Comparison of ENCODE assay signal across 17 cellular contexts in the genomic region with DNA sequence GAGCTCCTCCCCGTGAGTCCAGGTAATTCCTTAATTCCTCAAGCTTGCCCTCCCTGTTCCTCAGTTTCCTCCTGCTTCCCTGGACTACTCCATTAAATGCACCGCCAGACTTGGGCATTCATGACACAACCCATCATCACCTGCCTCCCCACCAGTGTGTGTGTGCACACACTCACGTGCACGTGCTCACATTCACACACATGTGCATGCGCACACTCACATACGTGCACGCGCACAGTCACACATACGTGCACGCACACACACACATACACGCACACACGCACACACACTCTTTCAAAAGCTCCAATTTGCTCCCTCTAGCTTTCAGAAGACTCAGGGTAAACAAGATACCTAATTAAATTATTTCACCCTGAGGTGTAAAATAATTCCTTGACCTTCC.
DNase-seq lines count a peak whose midpoint lies in the region; ATAC-seq and TF ChIP-seq lines count a peak whose summit lies in the region.
"Had no signal": no experiment of that assay in that cellular context is flagged by ENCODE, and none has a peak within 500 bp of the region (broad histone marks: within the 10 kb centered on the region; RNA-seq: fewer than 3 reads in every experiment).

No MANE protein-coding gene starts in this region.

- intact Hi-C loops in mammary epithelial cell (cut with micrococcal nuclease), result no loop called here

- POLR2A ChIA-PET in activated CD4-positive, alpha-beta T cell treated with anti-CD3 and anti-CD28 coated beads, Interleukin-2, amount 10 ng/mL, durations not matched to agents 7 days and 5 days (lab: Charles Lee), result no interaction called here
- POLR2A ChIA-PET in T-cell (lab: Charles Lee), result interaction anchor here in 1 of 2 donors (0.6 to 3.5 kb wide), 5 partner anchors 25 to 361 kb away, joined by 3 to 14 read pairs (median 10); no protein-coding TSS in a partner anchor

- H3K4me1 Mint-ChIP-seq in activated CD4-positive, alpha-beta T cell treated with anti-CD3 and anti-CD28 coated beads, Interleukin-2, amount 10 ng/mL, durations not matched to agents 7 days and 5 days, result peaks cover 94% of the 10 kb centered on the region
- H3K4me1 Mint-ChIP-seq in T-cell, result peaks cover 96 to 98% (median 98%) of the 10 kb centered on the region in 3 donors
- H3K4me1 Mint-ChIP-seq in effector memory CD8-positive, alpha-beta T cell (ENCODE audit: low read depth in 2 of 2), result peaks cover 84 to 92% of the 10 kb centered on the region in 2 donors
- peaks cover 94% of the 10 kb centered on the region for H3K4me1 Mint-ChIP-seq in stimulated activated memory B cell treated with anti-CD40 and anti-IgM and Interleukin-4, amounts not matched to agents 10 μg/mL and 1 μg/mL and 100 μg/mL, for 72 hours

- peak overlapping the region; percentile 2 for H3K4me3 Mint-ChIP-seq in activated CD4-positive, alpha-beta T cell treated with anti-CD3 and anti-CD28 coated beads, Interleukin-2, amount 10 ng/mL, durations not matched to agents 7 days and 5 days
- H3K4me3 Mint-ChIP-seq in T-cell, result peak overlapping the region in 2 of 3 donors; percentile 0 to 85
- peak overlapping the region; percentile 57 to 78 for H3K4me3 Mint-ChIP-seq in effector memory CD8-positive, alpha-beta T cell
- no peak overlapping the region for H3K4me3 Mint-ChIP-seq in stimulated activated memory B cell treated with anti-CD40 and anti-IgM and Interleukin-4, amounts not matched to agents 10 μg/mL and 1 μg/mL and 100 μg/mL, for 72 hours

- no peak overlapping the region for H3K27ac ChIP-seq in mammary epithelial cell (ENCODE audit: insufficient read depth, low read depth, low read length)
- H3K27ac ChIP-seq: Peyer's patch, psoas muscle, thoracic aorta had no signal

- CTCF ChIA-PET in activated CD4-positive, alpha-beta T cell treated with anti-CD3 and anti-CD28 coated beads, Interleukin-2, amount 10 ng/mL, durations not matched to agents 7 days and 5 days (lab: Charles Lee), result interaction anchor here (2.1 kb wide), 1 partner anchor 11 kb away, joined by 8 read pairs; no protein-coding TSS in a partner anchor
- CTCF ChIA-PET in T-cell (lab: Charles Lee), result interaction anchor here (0.5 to 1.6 kb wide), 5 partner anchors 15 to 57 kb away, joined by 3 to 5 read pairs (median 5); no protein-coding TSS in a partner anchor
- CTCF ChIA-PET in mammary epithelial cell (lab: Charles Lee; ENCODE audit: low non-redundant PET), result no interaction called here

- H3K27me3 ChIP-seq in mammary epithelial cell (ENCODE audit: insufficient read depth, low read length), result no peaks in the 10 kb centered on the region
- H3K27me3 ChIP-seq: Peyer's patch had no signal

- DNase-seq in activated CD4-positive, alpha-beta T cell treated with anti-CD3 and anti-CD28 coated beads, Interleukin-2, amount 10 ng/mL, durations not matched to agents 7 days and 5 days, result no peak
- DNase-seq in activated CD4-positive, alpha-beta T cell treated with anti-CD3 and anti-CD28 coated beads for 1 hour, result no peak
- no peak for DNase-seq in T-cell
- DNase-seq in effector memory CD8-positive, alpha-beta T cell, result no peak
- no peak for DNase-seq in NCI-H510A treated with DMSO at 0.1 percent for 48 hours (lab: John Stamatoyannopoulos, UW)
- no peak for DNase-seq in mammary epithelial cell
- no peak for DNase-seq in GF-D8 (lab: John Stamatoyannopoulos, UW)
- DNase-seq: activated CD4-positive, CD25-positive, alpha-beta regulatory T cell treated with anti-CD3 and anti-CD28 coated beads, Interleukin-2, amount 50 U/mL, for 72 hours; activated effector memory CD4-positive, alpha-beta T cell treated with Interleukin-2 at 50 U/mL for 16 hours; left cardiac atrium; NCI-H187 treated with DMSO at 0.1 percent for 48 hours; Peyer's patch; psoas muscle; SW 1271 had no signal

- no peak overlapping the region for H3K9ac ChIP-seq in mammary epithelial cell (ENCODE audit: insufficient read depth, low read length)

- 96% methylated on average over 12 of the region's 12 CpGs for WGBS in mammary epithelial cell (ENCODE audit: low coverage, missing lambda C conversion rate)

- BruUV-seq in mammary epithelial cell (replicated peaks; lab: Mats Ljungman, UMichigan), result no TSS peak

- no peak overlapping the region for H3K4me2 ChIP-seq in mammary epithelial cell (ENCODE audit: insufficient read depth, low read depth, low read length)
- H3K4me2 ChIP-seq: A549 had no signal

- TF ChIP-seq CTCF in mammary epithelial cell (conservative IDR thresholded peaks at IDR 0.05 in 1 of 2, IDR thresholded peaks at IDR 0.05 in 1 of 2; ENCODE audit: extremely low read depth in 1 of 2, insufficient read depth in 1 of 2, low read depth in 1 of 2, low read length in 2 of 2), result no peak

- H4K20me1 ChIP-seq in mammary epithelial cell (ENCODE audit: insufficient read depth, low read length), result no peaks in the 10 kb centered on the region

- no peaks in the 10 kb centered on the region for H3K27me3 Mint-ChIP-seq in activated CD4-positive, alpha-beta T cell treated with anti-CD3 and anti-CD28 coated beads, Interleukin-2, amount 10 ng/mL, durations not matched to agents 7 days and 5 days
- H3K27me3 Mint-ChIP-seq in T-cell, result no peaks in the 10 kb centered on the region
- no peaks in the 10 kb centered on the region for H3K27me3 Mint-ChIP-seq in effector memory CD8-positive, alpha-beta T cell
- no peaks in the 10 kb centered on the region for H3K27me3 Mint-ChIP-seq in stimulated activated memory B cell treated with anti-CD40 and anti-IgM and Interleukin-4, amounts not matched to agents 10 μg/mL and 1 μg/mL and 100 μg/mL, for 72 hours

- H3K9me3 ChIP-seq in mammary epithelial cell (replicated peaks; ENCODE audit: insufficient read depth, low read length), result no peaks in the 10 kb centered on the region
- H3K9me3 ChIP-seq: A549, Peyer's patch, psoas muscle, thoracic aorta had no signal

- in situ Hi-C loops in mammary epithelial cell (cut with MboI; ENCODE audit: low sequenced_read_pairs in 2 of 2), result no loop called here

- no peak overlapping the region for H2AFZ ChIP-seq in mammary epithelial cell (ENCODE audit: low read depth, low read length)

- dilution Hi-C loops in mammary epithelial cell (cut with HindIII; ENCODE audit: low sequenced_read_pairs), result no loop called here

- no peak overlapping the region for H3K4me3 ChIP-seq in mammary epithelial cell (replicated peaks in 1 of 3; ENCODE audit: insufficient read depth in 1 of 3, low read depth in 2 of 3, low read length in 3 of 3)
- H3K4me3 ChIP-seq: A549, Peyer's patch, psoas muscle, thoracic aorta had no signal

- H3K4me1 ChIP-seq in mammary epithelial cell (ENCODE audit: insufficient read depth, low read length), result peaks cover 13% of the 10 kb centered on the region
- H3K4me1 ChIP-seq: psoas muscle had no signal

- H3K9me3 Mint-ChIP-seq in activated CD4-positive, alpha-beta T cell treated with anti-CD3 and anti-CD28 coated beads, Interleukin-2, amount 10 ng/mL, durations not matched to agents 7 days and 5 days, result no peaks in the 10 kb centered on the region
- no peaks in the 10 kb centered on the region for H3K9me3 Mint-ChIP-seq in T-cell
- H3K9me3 Mint-ChIP-seq in effector memory CD8-positive, alpha-beta T cell, result no peaks in the 10 kb centered on the region
- H3K9me3 Mint-ChIP-seq in stimulated activated memory B cell treated with anti-CD40 and anti-IgM and Interleukin-4, amounts not matched to agents 10 μg/mL and 1 μg/mL and 100 μg/mL, for 72 hours, result no peaks in the 10 kb centered on the region

- ATAC-seq in T-cell (replicated peaks in 1 of 4), result no peak
- ATAC-seq in effector memory CD8-positive, alpha-beta T cell (replicated peaks), result no peak
- no peak for ATAC-seq in stimulated activated memory B cell treated with anti-CD40 and anti-IgM and Interleukin-4, amounts not matched to agents 10 μg/mL and 1 μg/mL and 100 μg/mL, for 72 hours
- ATAC-seq: A549, left cardiac atrium, psoas muscle had no signal

- H3K79me2 ChIP-seq in mammary epithelial cell (ENCODE audit: insufficient read depth, low read length), result peaks cover 5% of the 10 kb centered on the region

- H3K27ac Mint-ChIP-seq in activated CD4-positive, alpha-beta T cell treated with anti-CD3 and anti-CD28 coated beads, Interleukin-2, amount 10 ng/mL, durations not matched to agents 7 days and 5 days, result peak overlapping the region; percentile 6
- peak overlapping the region; percentile 94 to 95 for H3K27ac Mint-ChIP-seq in T-cell
- H3K27ac Mint-ChIP-seq in effector memory CD8-positive, alpha-beta T cell, result peak overlapping the region; percentile 95 to 97
- H3K27ac Mint-ChIP-seq in stimulated activated memory B cell treated with anti-CD40 and anti-IgM and Interleukin-4, amounts not matched to agents 10 μg/mL and 1 μg/mL and 100 μg/mL, for 72 hours, result peak overlapping the region; percentile 81

- peaks cover 69% of the 10 kb centered on the region for H3K36me3 Mint-ChIP-seq in activated CD4-positive, alpha-beta T cell treated with anti-CD3 and anti-CD28 coated beads, Interleukin-2, amount 10 ng/mL, durations not matched to agents 7 days and 5 days (ENCODE audit: low read depth)
- peaks cover 39% of the 10 kb centered on the region for H3K36me3 Mint-ChIP-seq in T-cell
- peaks cover 70% of the 10 kb centered on the region for H3K36me3 Mint-ChIP-seq in effector memory CD8-positive, alpha-beta T cell (ENCODE audit: insufficient read depth)
- peaks cover 23% of the 10 kb centered on the region for H3K36me3 Mint-ChIP-seq in stimulated activated memory B cell treated with anti-CD40 and anti-IgM and Interleukin-4, amounts not matched to agents 10 μg/mL and 1 μg/mL and 100 μg/mL, for 72 hours

- H3K36me3 ChIP-seq in mammary epithelial cell (ENCODE audit: insufficient read depth, low read length), result no peaks in the 10 kb centered on the region
- H3K36me3 ChIP-seq: Peyer's patch, thoracic aorta had no signal

Comparison
In these comparisons a context has a peak if more than half of its experiments do, and no peak if none do; other contexts are left out.
1. H3K27ac Mint-ChIP-seq: peak in every context shown above with its lines; median percentile 96 in effector memory CD8-positive, alpha-beta T cell; 94 in T-cell; 81 in stimulated activated memory B cell treated with anti-CD40 and anti-IgM and Interleukin-4, amounts not matched to agents 10 μg/mL and 1 μg/mL and 100 μg/mL, for 72 hours; 6 in activated CD4-positive, alpha-beta T cell treated with anti-CD3 and anti-CD28 coated beads, Interleukin-2, amount 10 ng/mL, durations not matched to agents 7 days and 5 days.